Comparison of ENCODE assay signal across 1 cellular context in genomic region chr3:140941434-140942220, GRCh38.
TF ChIP-seq lines count a peak whose summit lies in the region.

Gene SLC25A36 (plus strand): TSS chr3:140941836. CDS start chr3:140942055, 219 bp downstream.

TF ChIP-seq in HepG2, 621 proteins besides CTCF, POLR2A, EP300 and RAD21 (continued from another document and continues in another):
- TF ChIP-seq KIAA2018 (CRISPR knock-in tag; IDR thresholded peaks at IDR 0.05; ENCODE audit: borderline replicate concordance) (peak; percentile 56; the same call in 1 of the 2 replicates), NFYB (CRISPR knock-in tag; IDR thresholded peaks at IDR 0.05) (peak; percentile 91), HDAC2 (CRISPR knock-in tag; IDR thresholded peaks at IDR 0.05) (peak; percentile 85), TEAD3 (CRISPR knock-in tag; optimal IDR thresholded peaks at IDR 0.05; ENCODE audit: borderline replicate concordance) (peak; percentile 67), ZBTB21 (CRISPR knock-in tag; IDR thresholded peaks at IDR 0.05) (peak; percentile 92), ETS1 (CRISPR knock-in tag; IDR thresholded peaks at IDR 0.05) (no peak), ZGPAT (CRISPR knock-in tag; IDR thresholded peaks at IDR 0.05) (peak; percentile 96), ZNF343 (CRISPR knock-in tag; IDR thresholded peaks at IDR 0.05) (peak; percentile 82; the same call in 1 of the 2 replicates), NFE2L2 (IDR thresholded peaks at IDR 0.05; ENCODE audit: low read length) (no peak), MNT (IDR thresholded peaks at IDR 0.05) (peak; percentile 77), PLRG1 (conservative IDR thresholded peaks at IDR 0.05) (no peak), CENPBD1 (CRISPR knock-in tag; IDR thresholded peaks at IDR 0.05; ENCODE audit: borderline replicate concordance, low read depth) (peak; percentile 81; the same call in 1 of the 2 replicates), GATAD1 (CRISPR knock-in tag; IDR thresholded peaks at IDR 0.05) (peak; percentile 89), TFE3 (CRISPR knock-in tag; IDR thresholded peaks at IDR 0.05) (peak; percentile 97), ZNF691 (CRISPR knock-in tag; IDR thresholded peaks at IDR 0.05; ENCODE audit: borderline replicate concordance, low read depth) (peak; percentile 89; the same call in 1 of the 2 replicates), TCF7 (IDR thresholded peaks at IDR 0.05; ENCODE audit: low read depth) (peak; percentile 80), MLXIP (CRISPR knock-in tag; IDR thresholded peaks at IDR 0.05; ENCODE audit: borderline replicate concordance) (peak; percentile 97), ZNF639 (CRISPR knock-in tag; conservative IDR thresholded peaks at IDR 0.05) (peak; percentile 79; the same call in 1 of the 2 replicates), PHF5A (CRISPR knock-in tag; IDR thresholded peaks at IDR 0.05; ENCODE audit: low read depth, unreplicated experiment) (peak; percentile 39), ZNF33B (CRISPR knock-in tag; IDR thresholded peaks at IDR 0.05) (peak; percentile 98), ZNF709 (CRISPR knock-in tag; IDR thresholded peaks at IDR 0.05) (peak; percentile 98; the same call in 1 of the 2 replicates), ATM (IDR thresholded peaks at IDR 0.05; ENCODE audit: borderline replicate concordance) (no peak), ZNF672 (CRISPR knock-in tag; IDR thresholded peaks at IDR 0.05) (peak; percentile 77; the same call in 1 of the 2 replicates), FOXA3 (CRISPR knock-in tag; IDR thresholded peaks at IDR 0.05) (peak; percentile 85), PHF8 (CRISPR knock-in tag; IDR thresholded peaks at IDR 0.05) (peak; percentile 81), HMGA1 (CRISPR knock-in tag; conservative IDR thresholded peaks at IDR 0.05) (no peak)
